14 cellular contexts compared by ENCODE assay signal in genomic region chr7:42232275-42232674, GRCh38. TPM values are rescaled to one million over a fixed set of nuclear protein-coding genes. Genes with fewer than 3 reads are reported as not detected.
DNase-seq lines count a peak whose midpoint lies in the region; ATAC-seq, FAIRE-seq and TF ChIP-seq lines count a peak whose summit lies in the region.
"Had no signal": no experiment of that assay in that cellular context is flagged by ENCODE, and none has a peak within 500 bp of the region (broad histone marks: within the 10 kb centered on the region; RNA-seq: fewer than 3 reads in every experiment).

No MANE protein-coding gene starts in this region.

- H2AFZ ChIP-seq in OCI-LY7 (ENCODE audit: low read length) = no peak overlapping the region

- WGBS in thyroid gland, 2 donors = 28 to 49% methylated on average over 4 of the region's 4 CpGs

- no TSS peak for BruUV-seq in OCI-LY7 (replicated peaks; lab: Mats Ljungman, UMichigan)

- H3K9me3 ChIP-seq in thyroid gland (no peaks in the 10 kb centered on the region), OCI-LY7 (ENCODE audit: low read length) (no peaks in the 10 kb centered on the region)
- H3K9me3 ChIP-seq: Peyer's patch had no signal

- H4K20me1 ChIP-seq in OCI-LY7 (ENCODE audit: insufficient read depth, low read length) = no peaks in the 10 kb centered on the region

- no peak overlapping the region for H3K4me2 ChIP-seq in OCI-LY7 (ENCODE audit: low read length)

- H3K36me3 Mint-ChIP-seq in HFFc6 (ENCODE audit: low read depth) = no peaks in the 10 kb centered on the region; the same call in 1 of the 2 replicates
- no peaks in the 10 kb centered on the region for H3K36me3 Mint-ChIP-seq in endothelial cell (ENCODE audit: low read depth, unreplicated experiment)

- no peak for FAIRE-seq in GM12892 (lab: Jason Lieb, UNC)
- FAIRE-seq: islet of Langerhans had no signal

- H3K4me3 ChIP-seq in thyroid gland (replicated peaks in 1 of 3) = no peak overlapping the region
- no peak overlapping the region for H3K4me3 ChIP-seq in OCI-LY7 (ENCODE audit: low read depth, low read length, poor library complexity, severe bottlenecking)
- H3K4me3 ChIP-seq: Peyer's patch had no signal

- intact Hi-C loops in thyroid gland (cut with DNase I) = no loop called here
- intact Hi-C loops in OCI-LY7 (cut with micrococcal nuclease; ENCODE audit: unreplicated experiment) = no loop called here

- CTCF ChIA-PET in OCI-LY7 (lab: Charles Lee; ENCODE audit: unreplicated experiment) = no interaction called here

- H3K27me3 Mint-ChIP-seq in HFFc6 (ENCODE audit: insufficient read depth) (no peaks in the 10 kb centered on the region; the same call in 1 of the 2 replicates), endothelial cell (ENCODE audit: unreplicated experiment) (peaks cover 6% of the 10 kb centered on the region)

- ATAC-seq in GM18502 (IDR thresholded peaks at IDR 0.05; ENCODE audit: poor library complexity, unreplicated experiment) = no peak
- ATAC-seq: activated CD4-positive, CD25-positive, alpha-beta regulatory T cell treated with anti-CD3 and anti-CD28 coated beads, Interleukin-2, amount 50 U/mL, for 24 hours; HCT116 had no signal

- H3K36me3 ChIP-seq in thyroid gland (no peaks in the 10 kb centered on the region), OCI-LY7 (ENCODE audit: insufficient read depth, low read length) (no peaks in the 10 kb centered on the region)
- H3K36me3 ChIP-seq: Peyer's patch had no signal

- DNase-seq in HFFc6 = peak; percentile 64
- DNase-seq in astrocyte of the hippocampus (ENCODE audit: low read depth, low spot score) = peak; percentile 88
- peak; percentile 95 for DNase-seq in islet precursor cell
- peak; percentile 76 to 82 for DNase-seq in thyroid gland
- no peak for DNase-seq in endothelial cell (ENCODE audit: low spot score)
- DNase-seq in GM12892 (ENCODE audit: insufficient read length) = no peak
- no peak for DNase-seq in OCI-LY7 (ENCODE audit: low spot score)
- DNase-seq: activated naive CD4-positive, alpha-beta T cell treated with Interleukin-2 at 50 U/mL for 16 hours; NCI-H187; Peyer's patch had no signal

- H3K27ac Mint-ChIP-seq in HFFc6 (peak overlapping the region; percentile 70), endothelial cell (ENCODE audit: unreplicated experiment) (no peak overlapping the region)

- H3K27me3 ChIP-seq in thyroid gland = no peaks in the 10 kb centered on the region

- TF ChIP-seq CTCF in HFFc6 (IDR thresholded peaks at IDR 0.05) (no peak), thyroid gland (IDR thresholded peaks at IDR 0.05) (no peak), endothelial cell (IDR thresholded peaks at IDR 0.05; ENCODE audit: unreplicated experiment) (no peak), OCI-LY7 (conservative IDR thresholded peaks at IDR 0.05; ENCODE audit: low read length) (no peak)

- H3K9me2 ChIP-seq in OCI-LY7 (ENCODE audit: insufficient read depth, low read length) = no peaks in the 10 kb centered on the region

- H3K4me1 Mint-ChIP-seq in HFFc6 (ENCODE audit: low read depth) (peaks cover 49% of the 10 kb centered on the region), endothelial cell (ENCODE audit: unreplicated experiment) (peaks cover 19% of the 10 kb centered on the region)

- H3K4me1 ChIP-seq in thyroid gland (peaks cover 17 to 44% of the 10 kb centered on the region in 2 donors), OCI-LY7 (ENCODE audit: insufficient read depth, low read length, poor library complexity, severe bottlenecking) (no peaks in the 10 kb centered on the region)
- H3K4me1 ChIP-seq: Peyer's patch had no signal

- H3K27ac ChIP-seq in thyroid gland = peak overlapping the region in 1 of 3 donors; percentile 11
- H3K27ac ChIP-seq in OCI-LY7 (ENCODE audit: low read depth, low read length, poor library complexity, severe bottlenecking) = no peak overlapping the region
- H3K27ac ChIP-seq: Peyer's patch had no signal

- POLR2A ChIA-PET in OCI-LY7 (lab: Charles Lee) = interaction anchor here (0.5 to 0.7 kb wide), 4 partner anchors 13 to 1099 kb away, joined by 3 to 5 read pairs (median 4); no protein-coding TSS in a partner anchor

- no peaks in the 10 kb centered on the region for H3K9me3 Mint-ChIP-seq in HFFc6
- no peaks in the 10 kb centered on the region for H3K9me3 Mint-ChIP-seq in endothelial cell (ENCODE audit: unreplicated experiment)

- TF ChIP-seq POLR2A in thyroid gland (IDR thresholded peaks at IDR 0.05) (no peak), GM12892 (IDR thresholded peaks at IDR 0.05; ENCODE audit: low read depth, low read length) (no peak)

- no peaks in the 10 kb centered on the region for H3K79me2 ChIP-seq in OCI-LY7 (ENCODE audit: insufficient read depth, low read depth, low read length)

- peak overlapping the region; percentile 68 for H3K4me3 Mint-ChIP-seq in HFFc6
- no peak overlapping the region for H3K4me3 Mint-ChIP-seq in endothelial cell (ENCODE audit: unreplicated experiment)

RNA-seq across cellular contexts. Expression of gene GLI3, which starts 4.7 kb away (rescaled TPM):
- total RNA-seq in HFFc6 (2021; fragmentation: NEBNext Ultra II Directional; extraction: Animal tissue kit (Norgen Biotek cat#: 25700)) = 10 to 100 TPM; 12.5 to 23.0 (median 21.7) TPM
- total RNA-seq in thyroid gland (10 to 100 TPM; 10.1 to 15.6 (median 13.6) TPM), endothelial cell (ENCODE audit: unreplicated experiment) (24.9 TPM), OCI-LY7 (2022) (not detected in 2 replicates)
- polyA plus RNA-seq in GM12892 (2012; ENCODE audit: missing spikeins) = not detected
- total RNA-seq in OCI-LY7 (2014; rRNA removed; shearing (Covaris generic)) = not detected in 2 replicates

Comparison
In these comparisons a context has a peak if more than half of its experiments do, and no peak if none do; other contexts are left out.
1. DNase-seq: peak in HFFc6 (single experiment), astrocyte of the hippocampus (single experiment), islet precursor cell (single experiment) and thyroid gland (2 of 2); none in endothelial cell (single experiment), GM12892 (single experiment) and OCI-LY7 (single experiment).
2. RNA of gene GLI3, which starts 4.7 kb away (total RNA-seq): 24.9 TPM in endothelial cell (single experiment), 12.5 to 23.0 TPM in HFFc6 and 10.1 to 15.6 TPM in thyroid gland; not detected in OCI-LY7; every median in the first group is over 10 times any median in the second.